In the genomic region with DNA sequence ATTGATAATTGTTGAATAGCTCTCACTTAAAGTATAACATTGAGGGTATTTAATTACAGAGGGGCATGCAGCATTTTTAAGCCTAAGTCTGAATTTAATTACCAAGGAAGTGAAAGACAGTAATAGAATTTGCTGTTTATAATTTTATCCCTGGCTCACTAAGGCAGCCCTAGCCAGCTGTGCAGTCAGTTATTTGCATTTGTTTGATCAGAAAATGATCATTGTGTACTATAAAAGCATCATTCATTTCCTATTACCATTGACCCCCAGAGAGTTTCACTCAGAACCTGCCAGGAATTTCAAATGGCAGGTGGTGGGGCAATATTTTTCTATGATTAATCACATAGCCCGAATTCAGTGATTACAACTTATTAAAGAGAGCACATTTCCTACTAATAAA, we compare ENCODE assay signal across 21 cellular contexts.
"Had no signal": no experiment of that assay in that cellular context is flagged by ENCODE, and none has a peak within 500 bp of the region (broad histone marks: within the 10 kb centered on the region; RNA-seq: fewer than 3 reads in every experiment).

No MANE protein-coding gene starts in this region.

- H3K27ac ChIP-seq: heart right ventricle, pancreas, psoas muscle, right atrium auricular region, transverse colon had no signal

- H3K36me3 ChIP-seq: heart right ventricle, pancreas, right atrium auricular region, transverse colon had no signal

- DNase-seq: activated B cell treated with CpG ODN at 0.5 μM for 24 hours; activated CD4-positive, alpha-beta T cell treated with anti-CD3 and anti-CD28 coated beads for 36 hours; activated CD4-positive, alpha-beta T cell treated with anti-CD3 and anti-CD28 coated beads, Interleukin-2, amount 50 U/mL, for 4 hours; activated CD8-positive, alpha-beta memory T cell treated with anti-CD3 and anti-CD28 coated beads, Interleukin-2, amount 50 U/mL, for 48 hours; activated naive CD4-positive, alpha-beta T cell treated with anti-CD3 and anti-CD28 coated beads for 36 hours; activated T-cell treated with anti-CD3 and anti-CD28 coated beads, Interleukin-2, amount 50 U/mL, for 48 hours; aorta; effector CD4-positive, alpha-beta T cell; heart right ventricle; left colon; mesenchymal stem cell; nephron progenitor cell; pancreas; psoas muscle; stimulated activated CD4-positive, alpha-beta T cell treated with anti-CD3 and anti-CD28 coated beads, Interleukin-12 subunit alpha, Interleukin-12 subunit beta, amount 100 ng/mL, for 4 hours; stimulated activated naive CD8-positive, alpha-beta T cell treated with anti-CD3 and anti-CD28 coated beads, Interleukin-15, amount 100 ng/mL, for 72 hours; transverse colon had no signal

- H3K4me1 ChIP-seq: heart right ventricle, pancreas, psoas muscle, right atrium auricular region had no signal

- H3K27me3 ChIP-seq: pancreas, right atrium auricular region, transverse colon had no signal

- H3K9me3 ChIP-seq: pancreas, psoas muscle, right atrium auricular region, transverse colon had no signal

- ATAC-seq: activated CD4-positive, alpha-beta T cell treated with anti-CD3 and anti-CD28 coated beads for 36 hours; heart right ventricle; left colon; pancreas; psoas muscle; stimulated activated naive CD8-positive, alpha-beta T cell treated with anti-CD3 and anti-CD28 coated beads, Interleukin-15, amount 100 ng/mL, for 72 hours had no signal

- FAIRE-seq: endometrium, keratinocyte, pancreas, urothelium cell line had no signal

- H3K4me3 ChIP-seq: heart right ventricle, pancreas, psoas muscle, right atrium auricular region, transverse colon had no signal
